Comparison of ENCODE assay signal across 8 cellular contexts in genomic region chr10:63266337-63267327, GRCh38.
DNase-seq lines count a peak whose midpoint lies in the region; ATAC-seq and TF ChIP-seq lines count a peak whose summit lies in the region.

No MANE protein-coding gene starts in this region.

- H3K4me1 Mint-ChIP-seq in nephron progenitor cell = peaks cover 25% of the 10 kb centered on the region

- H3K9me3 ChIP-seq in DOHH2 (ENCODE audit: control insufficient read depth, insufficient read depth, low read length) = no peaks in the 10 kb centered on the region
- H3K9me3 ChIP-seq in duodenal mucosa (ENCODE audit: control insufficient read depth in 1 of 2, low read length in 2 of 2) = no peaks in the 10 kb centered on the region

- peaks cover 22% of the 10 kb centered on the region for H3K36me3 Mint-ChIP-seq in nephron progenitor cell (ENCODE audit: low read depth)

- peak overlapping the region; percentile 98 for H3K4me3 Mint-ChIP-seq in nephron progenitor cell

- H3K4me1 ChIP-seq in DOHH2 (ENCODE audit: control insufficient read depth, low read length) = peaks cover 53% of the 10 kb centered on the region
- peaks cover 0 to 12% of the 10 kb centered on the region in 2 donors for H3K4me1 ChIP-seq in duodenal mucosa (ENCODE audit: control insufficient read depth in 1 of 2, insufficient read depth in 2 of 2, low read length in 2 of 2)

- H4K20me1 ChIP-seq in DOHH2 (ENCODE audit: control insufficient read depth, insufficient read depth, low read depth, low read length) = no peaks in the 10 kb centered on the region

- H3K4me2 ChIP-seq in DOHH2 (ENCODE audit: low read length) = peak overlapping the region; percentile 92

- H3K4me3 ChIP-seq in DOHH2 (ENCODE audit: low read length) = peak overlapping the region; percentile 98
- peak overlapping the region; percentile 79 for H3K4me3 ChIP-seq in NB4 (ENCODE audit: low read depth, low read length)
- H3K4me3 ChIP-seq in duodenal mucosa (ENCODE audit: low read depth in 1 of 2, low read length in 2 of 2) = peak overlapping the region; percentile 82 to 94

- H3K36me3 ChIP-seq in DOHH2 (ENCODE audit: control insufficient read depth, low read length) (peaks cover 41% of the 10 kb centered on the region; the same call in 1 of the 2 replicates), duodenal mucosa (ENCODE audit: control insufficient read depth in 1 of 2, insufficient read depth in 2 of 2, low read length in 2 of 2) (no peaks in the 10 kb centered on the region)

- H3K9me3 Mint-ChIP-seq in nephron progenitor cell = peaks cover under 1% of the 10 kb centered on the region

- H3K27me3 ChIP-seq in DOHH2 (ENCODE audit: control insufficient read depth, low read length) = no peaks in the 10 kb centered on the region
- no peaks in the 10 kb centered on the region for H3K27me3 ChIP-seq in duodenal mucosa (ENCODE audit: control insufficient read depth in 1 of 2, insufficient read depth in 2 of 2, low read length in 2 of 2)

- peaks cover 98% of the 10 kb centered on the region for H3K79me2 ChIP-seq in DOHH2 (ENCODE audit: control insufficient read depth, low read length)

- H3K27ac Mint-ChIP-seq in nephron progenitor cell = peak overlapping the region; percentile 87

- H3K27me3 Mint-ChIP-seq in nephron progenitor cell (ENCODE audit: low read depth, poor library complexity) = peaks cover 3% of the 10 kb centered on the region

- DNase-seq in NB4 (ENCODE audit: low read depth) (peak; percentile 34), nephron progenitor cell (no peak), NCI-H446 treated with DMSO at 0.1 percent for 48 hours (lab: John Stamatoyannopoulos, UW) (no peak), occipital lobe (lab: John Stamatoyannopoulos, UW) (no peak)

- peak overlapping the region; percentile 92 to 94 for H3K9ac ChIP-seq in duodenal mucosa (ENCODE audit: low read depth in 1 of 2, low read length in 2 of 2)

- no peak for ATAC-seq in HG02588 (IDR thresholded peaks at IDR 0.05; ENCODE audit: unreplicated experiment)
- ATAC-seq in GM21367 (IDR thresholded peaks at IDR 0.05; ENCODE audit: unreplicated experiment) = no peak

- no peak for TF ChIP-seq POLR2A in NB4 (IDR thresholded peaks at IDR 0.05; ENCODE audit: extremely low read depth, insufficient read length)

- no peak for TF ChIP-seq CTCF in DOHH2 (IDR thresholded peaks at IDR 0.05; ENCODE audit: low read depth, low read length, poor library complexity, severe bottlenecking)
- no peak for TF ChIP-seq CTCF in NB4 (IDR thresholded peaks at IDR 0.05; ENCODE audit: low read depth, low read length)
- TF ChIP-seq CTCF in nephron progenitor cell (IDR thresholded peaks at IDR 0.05) = no peak

- peak overlapping the region; percentile 89 for H3K27ac ChIP-seq in DOHH2 (ENCODE audit: low read depth, low read length)
- peak overlapping the region; percentile 72 for H3K27ac ChIP-seq in duodenal mucosa (ENCODE audit: low read depth, low read length)

- H3F3A ChIP-seq in DOHH2 (ENCODE audit: control insufficient read depth, insufficient read depth) = peaks cover 63% of the 10 kb centered on the region

- no peaks in the 10 kb centered on the region for H3K9me2 ChIP-seq in DOHH2 (replicated peaks; ENCODE audit: control insufficient read depth, low read length)
